8 cellular contexts compared by ENCODE assay signal in the genomic region with DNA sequence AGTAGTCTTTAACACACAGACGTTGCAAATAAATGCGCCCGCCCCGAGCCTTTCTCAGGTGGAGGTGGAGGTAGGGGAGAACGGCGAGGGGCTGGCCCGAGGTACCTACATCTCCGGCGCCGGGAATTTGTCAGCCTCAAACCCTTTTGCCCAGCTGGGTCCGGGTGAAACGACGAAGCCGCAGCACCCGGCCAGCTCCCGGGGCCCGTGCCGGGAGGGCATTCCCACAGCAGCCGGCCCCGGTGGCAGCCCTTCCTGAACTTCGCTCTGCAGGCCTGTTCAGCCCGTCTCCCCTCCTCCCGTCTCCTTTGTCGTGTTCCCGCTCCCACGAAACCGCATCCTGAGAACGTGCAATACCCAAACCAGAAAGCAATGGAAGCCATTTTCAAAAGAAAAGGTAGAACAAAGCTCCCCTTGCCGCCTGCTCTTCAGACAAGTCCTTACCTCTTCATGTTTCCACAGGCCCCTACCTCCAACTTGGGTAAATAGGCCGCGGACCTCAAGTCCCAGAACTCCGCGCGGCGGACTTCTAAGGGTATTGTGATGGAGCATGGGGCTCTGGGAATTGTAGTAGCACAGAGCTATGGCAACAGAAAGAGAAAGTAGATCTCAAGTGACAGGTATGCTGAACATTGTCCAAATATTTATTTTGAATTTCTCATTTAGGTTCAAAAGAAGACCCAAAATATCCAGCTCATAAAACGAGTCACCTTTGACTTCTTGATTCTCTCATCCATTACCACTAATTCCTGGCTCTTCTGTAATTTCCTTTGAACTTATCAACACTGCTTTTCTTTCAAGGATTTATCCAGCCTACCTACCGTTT. TPM values are rescaled to one million over a fixed set of nuclear protein-coding genes. Genes with fewer than 3 reads are reported as not detected.
DNase-seq lines count a peak whose midpoint lies in the region; ATAC-seq and TF ChIP-seq lines count a peak whose summit lies in the region.

A gene (minus strand): TSS at position 501 of the 826 bp plus-strand sequence. CDS start 49 bp downstream, at position 452.

- H3K4me3 ChIP-seq in GM12875 (ENCODE audit: low read depth, low read length) (peak within 1 kb of the TSS; percentile 72), left ventricle myocardium inferior (peak within 1 kb of the TSS; percentile 77), upper lobe of right lung (peak within 1 kb of the TSS; percentile 65)

- no peaks in the 10 kb centered on the region for H3K27me3 ChIP-seq in left ventricle myocardium inferior (ENCODE audit: low read depth)
- no peaks in the 10 kb centered on the region for H3K27me3 ChIP-seq in upper lobe of right lung

- H3K4me1 ChIP-seq in left ventricle myocardium inferior: peaks cover 15% of the 10 kb centered on the region
- no peaks in the 10 kb centered on the region for H3K4me1 ChIP-seq in upper lobe of right lung

- no peaks in the 10 kb centered on the region for H3K9me3 ChIP-seq in left ventricle myocardium inferior (replicated peaks)
- no peaks in the 10 kb centered on the region for H3K9me3 ChIP-seq in upper lobe of right lung

- DNase-seq in NCI-H1417 treated with DMSO at 0.1 percent for 48 hours (lab: John Stamatoyannopoulos, UW) (peak; percentile 69), amniotic epithelial cell (ENCODE audit: low read depth) (peak; percentile 77), left ventricle myocardium inferior (peak; percentile 69), posterior vena cava (ENCODE audit: low spot score) (peak; percentile 90), upper lobe of right lung (peak; percentile 88)

- intact Hi-C loops in T-helper 1 cell treated with Interleukin-12 subunit alpha and Interleukin-12 subunit beta and Interleukin-4 antibody, amounts not matched to agents 30 ng/mL and 1 ng/mL, for 36 hours (cut with micrococcal nuclease): loop anchor here (1.0 to 5.0 kb wide), 11 partner anchors 17 to 973 kb away; a partner anchor contains a TSS
- intact Hi-C loops in left ventricle myocardium inferior (cut with micrococcal nuclease) (no loop called here), posterior vena cava (cut with DNase I) (no loop called here), upper lobe of right lung (cut with DNase I) (no loop called here)

- TF ChIP-seq CTCF in GM12875 (IDR thresholded peaks at IDR 0.05; ENCODE audit: borderline replicate concordance, insufficient read depth, low read depth, low read length) (no peak), left ventricle myocardium inferior (IDR thresholded peaks at IDR 0.05; ENCODE audit: borderline replicate concordance) (no peak), upper lobe of right lung (IDR thresholded peaks at IDR 0.05) (no peak)

- H3K27ac ChIP-seq in left ventricle myocardium inferior (replicated peaks) (peak within 1 kb of the TSS; percentile 76), upper lobe of right lung (peak within 1 kb of the TSS; percentile 78)

- ATAC-seq in HG02840 (IDR thresholded peaks at IDR 0.05; ENCODE audit: low FRiP score, unreplicated experiment) (peak; percentile 98), upper lobe of right lung (peak; percentile 100)

- H3K36me3 ChIP-seq in left ventricle myocardium inferior (peaks cover 31% of the 10 kb centered on the region), upper lobe of right lung (peaks cover 22% of the 10 kb centered on the region)

RNA-seq across cellular contexts. Expression of the gene that starts here (rescaled TPM):
- total RNA-seq in T-helper 1 cell treated with Interleukin-12 subunit alpha and Interleukin-12 subunit beta and Interleukin-4 antibody, amounts not matched to agents 30 ng/mL and 1 ng/mL, for 36 hours: 17.0 and 17.5 TPM in 2 replicates
- total RNA-seq in left ventricle myocardium inferior (13.1 TPM), posterior vena cava (10 to 100 TPM; 11.5 to 15.0 TPM), upper lobe of right lung (18.0 TPM)

Comparison
In these comparisons a context has a peak if more than half of its experiments do, and no peak if none do; other contexts are left out.
1. Peak in every context shown above with its lines: DNase-seq, ATAC-seq, H3K4me3 ChIP-seq and H3K27ac ChIP-seq.